10 cellular contexts compared by ENCODE assay signal in genomic region chr12:96500686-96501085, GRCh38. TPM values are rescaled to one million over a fixed set of nuclear protein-coding genes. Genes with fewer than 3 reads are reported as not detected.
DNase-seq lines count a peak whose midpoint lies in the region; ATAC-seq, FAIRE-seq and TF ChIP-seq lines count a peak whose summit lies in the region.
"Had no signal": no experiment of that assay in that cellular context is flagged by ENCODE, and none has a peak within 500 bp of the region (broad histone marks: within the 10 kb centered on the region; RNA-seq: fewer than 3 reads in every experiment).

No MANE protein-coding gene starts in this region.

- H3K4me1 Mint-ChIP-seq in central memory CD8-positive, alpha-beta T cell, result peaks cover 47% of the 10 kb centered on the region

- DNase-seq in NCI-H1417 (lab: John Stamatoyannopoulos, UW) (peak in 2 of 3 experiments; percentile 25 to 64), NCI-H1417 treated with DMSO at 0.1 percent for 48 hours (lab: John Stamatoyannopoulos, UW) (no peak), MG63 (peak; percentile 26), sigmoid colon (no peak), frontal cortex (ENCODE audit: low spot score in 2 of 2) (no peak)
- no peak for DNase-seq in central memory CD8-positive, alpha-beta T cell (ENCODE audit: low spot score in 2 of 2)
- no peak for DNase-seq in NK-92 treated with Interleukin-12 subunit alpha and Interleukin-12 subunit beta, amount 100 ng/mL, for 24 hours (lab: John Stamatoyannopoulos, UW)
- DNase-seq: C1 segment of cervical spinal cord had no signal

- peak overlapping the region; percentile 0 for H3K4me3 Mint-ChIP-seq in central memory CD8-positive, alpha-beta T cell

- no peak for TF ChIP-seq POLR2A in sigmoid colon (IDR thresholded peaks at IDR 0.05)

- H3K9me3 Mint-ChIP-seq in central memory CD8-positive, alpha-beta T cell, result peaks cover 5% of the 10 kb centered on the region

- H3K4me1 ChIP-seq in sigmoid colon, result peaks cover 0 to 18% (median 9%) of the 10 kb centered on the region in 4 donors

- no peaks in the 10 kb centered on the region for H3K36me3 Mint-ChIP-seq in central memory CD8-positive, alpha-beta T cell (ENCODE audit: insufficient read depth)

- no peaks in the 10 kb centered on the region for H3K27me3 Mint-ChIP-seq in central memory CD8-positive, alpha-beta T cell

- no peak for ATAC-seq in central memory CD8-positive, alpha-beta T cell (replicated peaks; ENCODE audit: extremely low read depth, poor library complexity, severe bottlenecking)
- no peak for ATAC-seq in HG02938 (IDR thresholded peaks at IDR 0.05; ENCODE audit: unreplicated experiment)

- no peak overlapping the region for H3K4me3 ChIP-seq in MG63
- H3K4me3 ChIP-seq in sigmoid colon, result no peak overlapping the region
- H3K4me3 ChIP-seq: ascending aorta had no signal

- no peaks in the 10 kb centered on the region for H3K27me3 ChIP-seq in MG63
- H3K27me3 ChIP-seq in sigmoid colon, result no peaks in the 10 kb centered on the region
- H3K27me3 ChIP-seq: ascending aorta had no signal

- intact Hi-C loops in sigmoid colon (cut with DNase I), result no loop called here

- H3K36me3 ChIP-seq in MG63, result no peaks in the 10 kb centered on the region
- H3K36me3 ChIP-seq in sigmoid colon, result no peaks in the 10 kb centered on the region
- H3K36me3 ChIP-seq: ascending aorta had no signal

- peak overlapping the region; percentile 48 to 67 (median 58) for H3K27ac ChIP-seq in sigmoid colon

- no peak for TF ChIP-seq CTCF in sigmoid colon (IDR thresholded peaks at IDR 0.05)

- no peak for TF ChIP-seq EP300 in sigmoid colon (IDR thresholded peaks at IDR 0.05)

- FAIRE-seq in frontal cortex (lab: Jason Lieb, UNC), result no peak

- H3K27ac Mint-ChIP-seq in central memory CD8-positive, alpha-beta T cell (ENCODE audit: low read depth), result peak overlapping the region; percentile 96

- H3K9me3 ChIP-seq in MG63 (no peaks in the 10 kb centered on the region), sigmoid colon (no peaks in the 10 kb centered on the region)
- H3K9me3 ChIP-seq: ascending aorta had no signal

- WGBS in sigmoid colon, 2 donors, result 46 to 59% methylated on average over 3 of the region's 3 CpGs

RNA-seq across cellular contexts. Expression of gene CFAP54, which starts 11.3 kb away (rescaled TPM):
- total RNA-seq in MG63 (2014; rRNA removed; shearing (Covaris generic); ENCODE audit: low replicate concordance), result not detected in 2 replicates
- total RNA-seq in sigmoid colon, result 10 to 100 TPM in 1 of 4 donors, 1 to 10 TPM in 3; 1.1 to 10.5 (median 4.1) TPM
- polyA plus RNA-seq in sigmoid colon, result under 1 TPM in 1 of 3 donors, not detected in 2; 0.07 TPM
- 5.3 TPM for total RNA-seq in frontal cortex
- total RNA-seq: ascending aorta had no signal

Comparison
In these comparisons a context has a peak if more than half of its experiments do, and no peak if none do; other contexts are left out.
1. DNase-seq: peak in NCI-H1417 (2 of 3) and MG63 (single experiment); none in NCI-H1417 treated with DMSO at 0.1 percent for 48 hours (single experiment), central memory CD8-positive, alpha-beta T cell (0 of 2), sigmoid colon (single experiment), frontal cortex (0 of 2) and NK-92 treated with Interleukin-12 subunit alpha and Interleukin-12 subunit beta, amount 100 ng/mL, for 24 hours (single experiment).